22 cellular contexts compared by ENCODE assay signal in genomic region chr21:24903954-24904635, GRCh38.
DNase-seq lines count a peak whose midpoint lies in the region; ATAC-seq and TF ChIP-seq lines count a peak whose summit lies in the region.
"Had no signal": no experiment of that assay in that cellular context is flagged by ENCODE, and none has a peak within 500 bp of the region (broad histone marks: within the 10 kb centered on the region; RNA-seq: fewer than 3 reads in every experiment).

No MANE protein-coding gene starts in this region.

- BruUV-seq in Caco-2 (replicated peaks; lab: Mats Ljungman, UMichigan) = no TSS peak

- POLR2A ChIA-PET in activated CD4-positive, alpha-beta T cell treated with anti-CD3 and anti-CD28 coated beads, Interleukin-2, amount 10 ng/mL, durations not matched to agents 7 days and 5 days (lab: Charles Lee) = no interaction called here
- POLR2A ChIA-PET in Caco-2 (lab: Charles Lee) = no interaction called here

- WGBS in esophagus squamous epithelium, 2 donors = 16 to 37% methylated on average over 2 of the region's 2 CpGs

- no peaks in the 10 kb centered on the region for H3K27me3 Mint-ChIP-seq in activated CD4-positive, alpha-beta T cell treated with anti-CD3 and anti-CD28 coated beads, Interleukin-2, amount 10 ng/mL, durations not matched to agents 7 days and 5 days
- no peaks in the 10 kb centered on the region for H3K27me3 Mint-ChIP-seq in Caco-2 (ENCODE audit: insufficient read depth, unreplicated experiment)
- H3K27me3 Mint-ChIP-seq: central memory CD8-positive, alpha-beta T cell; stimulated activated naive CD8-positive, alpha-beta T cell treated with anti-CD3 and anti-CD28 coated beads, Interleukin-15, Interleukin-2, amounts not matched to agents 100 ng/mL and 50 ng/mL, for 24 hours had no signal

- no peak overlapping the region for H3K27ac Mint-ChIP-seq in activated CD4-positive, alpha-beta T cell treated with anti-CD3 and anti-CD28 coated beads, Interleukin-2, amount 10 ng/mL, durations not matched to agents 7 days and 5 days
- H3K27ac Mint-ChIP-seq in Caco-2 (ENCODE audit: unreplicated experiment) = no peak overlapping the region
- H3K27ac Mint-ChIP-seq: activated naive CD8-positive, alpha-beta T cell treated with anti-CD3 and anti-CD28 coated beads, Interleukin-2, amount 10 ng/mL, durations not matched to agents 7 days and 5 days; stimulated activated naive CD8-positive, alpha-beta T cell treated with anti-CD3 and anti-CD28 coated beads, Interleukin-15, Interleukin-2, amounts not matched to agents 100 ng/mL and 50 ng/mL, for 24 hours; T-helper 1 cell treated with Interleukin-12 subunit alpha and Interleukin-12 subunit beta and Interleukin-4 antibody, amounts not matched to agents 30 μg/mL and 1 μg/mL, for 36 hours had no signal

- peak overlapping the region; percentile 24 for H2AFZ ChIP-seq in SU-DHL-6 (ENCODE audit: low read depth, low read length, severe bottlenecking)
- H2AFZ ChIP-seq: GM23248 had no signal

- CTCF ChIA-PET in activated CD4-positive, alpha-beta T cell treated with anti-CD3 and anti-CD28 coated beads, Interleukin-2, amount 10 ng/mL, durations not matched to agents 7 days and 5 days (lab: Charles Lee) = no interaction called here
- CTCF ChIA-PET in Caco-2 (lab: Charles Lee) = no interaction called here

- no peaks in the 10 kb centered on the region for H4K20me1 ChIP-seq in SU-DHL-6 (ENCODE audit: low read depth, low read length)

- no peaks in the 10 kb centered on the region for H3F3A ChIP-seq in SU-DHL-6 (ENCODE audit: insufficient read depth)

- H3K4me3 ChIP-seq in SU-DHL-6 (ENCODE audit: insufficient read depth, low read length, poor library complexity, severe bottlenecking) (no peak overlapping the region), Caco-2 (ENCODE audit: low read depth, low read length) (no peak overlapping the region), esophagus squamous epithelium (no peak overlapping the region)
- H3K4me3 ChIP-seq: GM23248, pancreas, skin epidermis, vagina had no signal

- no peak overlapping the region for H3K4me3 Mint-ChIP-seq in activated CD4-positive, alpha-beta T cell treated with anti-CD3 and anti-CD28 coated beads, Interleukin-2, amount 10 ng/mL, durations not matched to agents 7 days and 5 days
- no peak overlapping the region for H3K4me3 Mint-ChIP-seq in Caco-2 (ENCODE audit: unreplicated experiment)
- H3K4me3 Mint-ChIP-seq: activated naive CD8-positive, alpha-beta T cell treated with anti-CD3 and anti-CD28 coated beads, Interleukin-2, amount 10 ng/mL, durations not matched to agents 7 days and 5 days; central memory CD8-positive, alpha-beta T cell; stimulated activated naive CD8-positive, alpha-beta T cell treated with anti-CD3 and anti-CD28 coated beads, Interleukin-15, Interleukin-2, amounts not matched to agents 100 ng/mL and 50 ng/mL, for 24 hours; T-helper 1 cell treated with Interleukin-12 subunit alpha and Interleukin-12 subunit beta and Interleukin-4 antibody, amounts not matched to agents 30 μg/mL and 1 μg/mL, for 36 hours had no signal

- H3K27me3 ChIP-seq in SU-DHL-6 (ENCODE audit: low read length) = no peaks in the 10 kb centered on the region
- H3K27me3 ChIP-seq in Caco-2 (replicated peaks; ENCODE audit: control insufficient read depth, insufficient read depth, low read length) = no peaks in the 10 kb centered on the region
- H3K27me3 ChIP-seq in esophagus squamous epithelium = no peaks in the 10 kb centered on the region
- H3K27me3 ChIP-seq: pancreas, vagina had no signal

- no peaks in the 10 kb centered on the region for H3K9me2 ChIP-seq in SU-DHL-6 (replicated peaks; ENCODE audit: insufficient read depth, low read length)

- no peaks in the 10 kb centered on the region for H3K36me3 Mint-ChIP-seq in activated CD4-positive, alpha-beta T cell treated with anti-CD3 and anti-CD28 coated beads, Interleukin-2, amount 10 ng/mL, durations not matched to agents 7 days and 5 days (ENCODE audit: low read depth)
- no peaks in the 10 kb centered on the region for H3K36me3 Mint-ChIP-seq in Caco-2 (ENCODE audit: insufficient read depth, unreplicated experiment)
- H3K36me3 Mint-ChIP-seq: activated naive CD8-positive, alpha-beta T cell treated with anti-CD3 and anti-CD28 coated beads, Interleukin-2, amount 10 ng/mL, durations not matched to agents 7 days and 5 days had no signal

- H3K4me1 Mint-ChIP-seq in activated CD4-positive, alpha-beta T cell treated with anti-CD3 and anti-CD28 coated beads, Interleukin-2, amount 10 ng/mL, durations not matched to agents 7 days and 5 days = no peaks in the 10 kb centered on the region
- no peaks in the 10 kb centered on the region for H3K4me1 Mint-ChIP-seq in Caco-2 (ENCODE audit: low read depth, unreplicated experiment)
- H3K4me1 Mint-ChIP-seq: activated naive CD8-positive, alpha-beta T cell treated with anti-CD3 and anti-CD28 coated beads, Interleukin-2, amount 10 ng/mL, durations not matched to agents 7 days and 5 days; central memory CD8-positive, alpha-beta T cell had no signal

- no peak overlapping the region for H3K9ac ChIP-seq in SU-DHL-6 (ENCODE audit: low read length)
- H3K9ac ChIP-seq: GM23248 had no signal

- no peaks in the 10 kb centered on the region for H3K36me3 ChIP-seq in SU-DHL-6 (ENCODE audit: low read length)
- H3K36me3 ChIP-seq in Caco-2 (ENCODE audit: control insufficient read depth, insufficient read depth, low read length) = no peaks in the 10 kb centered on the region
- no peaks in the 10 kb centered on the region for H3K36me3 ChIP-seq in esophagus squamous epithelium
- H3K36me3 ChIP-seq: pancreas, vagina had no signal

- H3K4me2 ChIP-seq in SU-DHL-6 (ENCODE audit: low read depth, low read length, poor library complexity, severe bottlenecking) = no peak overlapping the region

- no peak for TF ChIP-seq POLR2A in esophagus squamous epithelium (IDR thresholded peaks at IDR 0.05)

- no peak overlapping the region for H3K27ac ChIP-seq in SU-DHL-6 (ENCODE audit: low read depth, low read length)
- no peak overlapping the region for H3K27ac ChIP-seq in esophagus squamous epithelium
- H3K27ac ChIP-seq: GM23248, pancreas, skin epidermis, vagina had no signal

- H3K9me3 ChIP-seq in SU-DHL-6 (ENCODE audit: insufficient read depth, low read length) = no peaks in the 10 kb centered on the region
- no peaks in the 10 kb centered on the region for H3K9me3 ChIP-seq in Caco-2
- H3K9me3 ChIP-seq in esophagus squamous epithelium = no peaks in the 10 kb centered on the region
- H3K9me3 ChIP-seq: pancreas, vagina had no signal

- no peak for TF ChIP-seq CTCF in SU-DHL-6 (IDR thresholded peaks at IDR 0.05; ENCODE audit: insufficient read depth, low read length, poor library complexity, severe bottlenecking)
- TF ChIP-seq CTCF in Caco-2 (IDR thresholded peaks at IDR 0.05; ENCODE audit: insufficient read depth in 1 of 2, low read depth in 1 of 2, low read length in 1 of 2, severe bottlenecking in 1 of 2, unreplicated experiment in 1 of 2) = no peak
- no peak for TF ChIP-seq CTCF in esophagus squamous epithelium (IDR thresholded peaks at IDR 0.05)

- no peaks in the 10 kb centered on the region for H3K79me2 ChIP-seq in SU-DHL-6 (ENCODE audit: insufficient read depth, low read length)

- ATAC-seq in GM18870 (IDR thresholded peaks at IDR 0.05; ENCODE audit: unreplicated experiment) = peak; percentile 61
- ATAC-seq in GM21423 (IDR thresholded peaks at IDR 0.05; ENCODE audit: unreplicated experiment) = peak; percentile 66
- peak; percentile 66 for ATAC-seq in HG03108 (IDR thresholded peaks at IDR 0.05; ENCODE audit: unreplicated experiment)
- ATAC-seq: activated CD4-positive, CD25-positive, alpha-beta regulatory T cell treated with anti-CD3 and anti-CD28 coated beads, Interleukin-2, amount 50 U/mL, for 24 hours; left ventricle myocardium superior had no signal

- no peaks in the 10 kb centered on the region for H3K9me3 Mint-ChIP-seq in activated CD4-positive, alpha-beta T cell treated with anti-CD3 and anti-CD28 coated beads, Interleukin-2, amount 10 ng/mL, durations not matched to agents 7 days and 5 days
- H3K9me3 Mint-ChIP-seq in Caco-2 (ENCODE audit: unreplicated experiment) = no peaks in the 10 kb centered on the region
- H3K9me3 Mint-ChIP-seq: activated naive CD8-positive, alpha-beta T cell treated with anti-CD3 and anti-CD28 coated beads, Interleukin-2, amount 10 ng/mL, durations not matched to agents 7 days and 5 days; T-helper 1 cell treated with Interleukin-12 subunit alpha and Interleukin-12 subunit beta and Interleukin-4 antibody, amounts not matched to agents 30 μg/mL and 1 μg/mL, for 36 hours had no signal

- DNase-seq in activated CD4-positive, alpha-beta T cell treated with anti-CD3 and anti-CD28 coated beads, Interleukin-2, amount 10 ng/mL, durations not matched to agents 7 days and 5 days = no peak
- DNase-seq in Caco-2 (no peak), esophagus squamous epithelium (lab: John Stamatoyannopoulos, UW) (no peak), CD1c-positive myeloid dendritic cell (ENCODE audit: extremely low spot score) (no peak)
- DNase-seq: activated CD8-positive, alpha-beta memory T cell treated with anti-CD3 and anti-CD28 coated beads, Interleukin-2, amount 50 U/mL, for 48 hours; activated naive CD8-positive, alpha-beta T cell treated with anti-CD3 and anti-CD28 coated beads, Interleukin-2, amount 10 ng/mL, durations not matched to agents 7 days and 5 days; AML-193; effector memory CD4-positive, alpha-beta T cell; GM23248; left ventricle myocardium superior; NCI-H2107; pancreas had no signal

- intact Hi-C loops in Caco-2 (cut with micrococcal nuclease; ENCODE audit: unreplicated experiment) = no loop called here
- intact Hi-C loops in esophagus squamous epithelium (cut with DNase I) = no loop called here

- H3K4me1 ChIP-seq in Caco-2 (no peaks in the 10 kb centered on the region), esophagus squamous epithelium (peaks cover 0 to 6% (median 0%) of the 10 kb centered on the region in 3 donors)
- H3K4me1 ChIP-seq: pancreas, vagina had no signal
